Comparison of ENCODE assay signal across 9 cellular contexts in genomic region chr21:26881504-26882228, GRCh38. TPM values are rescaled to one million over a fixed set of nuclear protein-coding genes. Genes with fewer than 3 reads are reported as not detected.
DNase-seq lines count a peak whose midpoint lies in the region; TF ChIP-seq lines count a peak whose summit lies in the region.
"Had no signal": no experiment of that assay in that cellular context is flagged by ENCODE, and none has a peak within 500 bp of the region (broad histone marks: within the 10 kb centered on the region; RNA-seq: fewer than 3 reads in every experiment).

No MANE protein-coding gene starts in this region.

- H3K4me1 Mint-ChIP-seq in endodermal cell: peaks cover 13% of the 10 kb centered on the region

- H2AFZ ChIP-seq in osteoblast (ENCODE audit: low read length): no peak overlapping the region

- no peak for TF ChIP-seq EP300 in ovary (IDR thresholded peaks at IDR 0.05)

- H3K27me3 ChIP-seq in endodermal cell (ENCODE audit: control insufficient read depth, insufficient read depth, low read length, poor library complexity, severe bottlenecking) (no peaks in the 10 kb centered on the region), osteoblast (ENCODE audit: insufficient read depth, low read length) (no peaks in the 10 kb centered on the region), ovary (no peaks in the 10 kb centered on the region)

- WGBS in endodermal cell (ENCODE audit: insufficient coverage in 1 of 2, insufficient read length in 1 of 2), 2 experiments: 40 to 68% methylated on average over 1 to 4 of the region's 4 CpGs
- 49 to 65% (median 57%) methylated on average over 4 of the region's 4 CpGs for WGBS in ovary, 3 donors

- H3K4me1 ChIP-seq in endodermal cell (ENCODE audit: control insufficient read depth, insufficient read depth, low read length) (no peaks in the 10 kb centered on the region), osteoblast (ENCODE audit: insufficient read depth, low read length) (no peaks in the 10 kb centered on the region), ovary (ENCODE audit: insufficient read depth) (no peaks in the 10 kb centered on the region)

- no peaks in the 10 kb centered on the region for H3K79me2 ChIP-seq in osteoblast (ENCODE audit: insufficient read depth, low read length)

- H3K9me3 ChIP-seq in endodermal cell (ENCODE audit: control insufficient read depth, low read length) (no peaks in the 10 kb centered on the region), osteoblast (ENCODE audit: low read depth, low read length) (no peaks in the 10 kb centered on the region), ovary (no peaks in the 10 kb centered on the region)

- no peaks in the 10 kb centered on the region for H3K36me3 Mint-ChIP-seq in endodermal cell (ENCODE audit: low read depth)

- no peak overlapping the region for H3K27ac Mint-ChIP-seq in endodermal cell
- H3K27ac Mint-ChIP-seq: activated naive CD4-positive, alpha-beta T cell treated with anti-CD3 and anti-CD28 coated beads for 36 hours had no signal

- peak; percentile 9 for DNase-seq in GM12865 (ENCODE audit: low read depth)
- DNase-seq in NCI-H446 treated with DMSO at 0.1 percent for 48 hours (lab: John Stamatoyannopoulos, UW): peak; percentile 35
- DNase-seq in endodermal cell: no peak
- peak; percentile 61 for DNase-seq in osteoblast (ENCODE audit: insufficient read length, low spot score, missing footprints)
- DNase-seq in ovary: no peak
- no peak for DNase-seq in cortex of kidney (lab: John Stamatoyannopoulos, UW)
- no peak for DNase-seq in mesenteric fat pad (ENCODE audit: low spot score)
- no peak for DNase-seq in stimulated activated naive CD4-positive, alpha-beta T cell treated with Interleukin-2 at 50 U/mL for 16 hours (lab: John Stamatoyannopoulos, UW)
- DNase-seq: activated naive CD4-positive, alpha-beta T cell treated with anti-CD3 and anti-CD28 coated beads for 36 hours had no signal

- no peaks in the 10 kb centered on the region for H3K9me3 Mint-ChIP-seq in endodermal cell
- H3K9me3 Mint-ChIP-seq: activated naive CD4-positive, alpha-beta T cell treated with anti-CD3 and anti-CD28 coated beads for 36 hours had no signal

- H3K9ac ChIP-seq in endodermal cell (ENCODE audit: extremely low read depth, low read length, poor library complexity, severe bottlenecking): no peak overlapping the region

- H4K20me1 ChIP-seq in osteoblast (ENCODE audit: insufficient read depth, low read length): no peaks in the 10 kb centered on the region

- no peaks in the 10 kb centered on the region for H3K27me3 Mint-ChIP-seq in endodermal cell (ENCODE audit: insufficient read depth)

- no peak overlapping the region for H3K4me3 Mint-ChIP-seq in endodermal cell
- H3K4me3 Mint-ChIP-seq: activated naive CD4-positive, alpha-beta T cell treated with anti-CD3 and anti-CD28 coated beads for 36 hours had no signal

- H3K4me3 ChIP-seq in GM12865 (ENCODE audit: low read depth, low read length) (no peak overlapping the region), endodermal cell (ENCODE audit: low read length) (no peak overlapping the region), osteoblast (ENCODE audit: insufficient read depth, low read length) (no peak overlapping the region), ovary (no peak overlapping the region)

- H3K27ac ChIP-seq in endodermal cell (ENCODE audit: low read depth, low read length) (no peak overlapping the region), osteoblast (ENCODE audit: low read depth, low read length) (no peak overlapping the region), ovary (no peak overlapping the region)

- H3K4me2 ChIP-seq in osteoblast (ENCODE audit: insufficient read depth, low read length): no peak overlapping the region

- no peak for TF ChIP-seq POLR2A in ovary (IDR thresholded peaks at IDR 0.05)

- H3K36me3 ChIP-seq in endodermal cell (ENCODE audit: control insufficient read depth, insufficient read depth, low read length) (no peaks in the 10 kb centered on the region), osteoblast (ENCODE audit: insufficient read depth, low read length) (no peaks in the 10 kb centered on the region), ovary (no peaks in the 10 kb centered on the region)

- no peak for TF ChIP-seq CTCF in GM12865 (IDR thresholded peaks at IDR 0.05; ENCODE audit: insufficient read depth, low read depth, low read length, missing control alignments)
- peak; percentile 71 for TF ChIP-seq CTCF in endodermal cell (conservative IDR thresholded peaks at IDR 0.05)
- peak; percentile 43 for TF ChIP-seq CTCF in osteoblast (IDR thresholded peaks at IDR 0.05; ENCODE audit: extremely low read depth, low read depth, low read length)
- no peak for TF ChIP-seq CTCF in ovary (IDR thresholded peaks at IDR 0.05)

- intact Hi-C loops in ovary (cut with DNase I): no loop called here

RNA-seq across cellular contexts. Expression of gene ADAMTS1, which starts 36.5 kb away (rescaled TPM):
- total RNA-seq in endodermal cell (10 to 100 TPM; 24.2 to 24.3 TPM), osteoblast (182 and 243 TPM in 2 replicates), ovary (100 to 1,000 TPM; 212 to 532 (median 297) TPM), mesenteric fat pad (480 TPM)
- 12.8 TPM for polyA plus RNA-seq in endodermal cell (2013, experiment 1 of 2)
- polyA plus RNA-seq in endodermal cell (2013, experiment 2 of 2): 11.3 TPM
- 100 to 1,000 TPM in 1 of 2 donors, 10 to 100 TPM in 1; 93.7 to 155 TPM for polyA plus RNA-seq in ovary
- total RNA-seq: activated naive CD4-positive, alpha-beta T cell treated with anti-CD3 and anti-CD28 coated beads for 36 hours had no signal

Comparison
In these comparisons a context has a peak if more than half of its experiments do, and no peak if none do; other contexts are left out.
1. DNase-seq: peak in GM12865 (single experiment), NCI-H446 treated with DMSO at 0.1 percent for 48 hours (single experiment) and osteoblast (single experiment); none in endodermal cell (single experiment), ovary (0 of 5), cortex of kidney (single experiment), mesenteric fat pad (single experiment) and stimulated activated naive CD4-positive, alpha-beta T cell treated with Interleukin-2 at 50 U/mL for 16 hours (single experiment).
2. CTCF ChIP-seq: peak in endodermal cell (single experiment) and osteoblast (single experiment); none in GM12865 (single experiment) and ovary (0 of 3).